Comparison of ENCODE assay signal across 10 cellular contexts in the genomic region with DNA sequence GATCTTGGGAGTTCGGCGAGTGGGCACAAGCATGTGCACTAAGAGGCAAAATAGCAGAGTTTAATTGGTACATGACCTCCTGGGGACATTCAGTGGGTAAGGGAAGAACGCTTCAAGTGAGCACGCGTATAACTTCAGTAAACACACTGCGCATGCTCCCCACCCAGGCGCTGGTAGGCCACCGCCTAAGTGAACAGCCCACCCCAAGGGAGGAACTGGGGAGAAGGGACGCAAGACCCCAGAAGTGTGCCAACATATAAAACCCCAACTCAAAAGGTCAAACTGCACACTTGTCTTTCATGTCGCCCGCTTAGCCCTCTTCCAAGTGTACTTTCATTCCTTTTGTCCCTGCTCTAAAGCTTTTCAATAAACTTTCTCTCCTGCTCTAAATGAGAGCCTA. TPM values are rescaled to one million over a fixed set of nuclear protein-coding genes. Genes with fewer than 3 reads are reported as not detected.
DNase-seq lines count a peak whose midpoint lies in the region; ATAC-seq and TF ChIP-seq lines count a peak whose summit lies in the region.
"Had no signal": no experiment of that assay in that cellular context is flagged by ENCODE, and none has a peak within 500 bp of the region (broad histone marks: within the 10 kb centered on the region; RNA-seq: fewer than 3 reads in every experiment).

No MANE protein-coding gene starts in this region.

- no peaks in the 10 kb centered on the region for H3K27me3 Mint-ChIP-seq in activated B cell treated with CpG ODN at 0.5 μM for 24 hours

- H3K4me3 ChIP-seq in fibroblast of pulmonary artery (replicated peaks; ENCODE audit: low read depth, low read length) (no peak overlapping the region), PC-3 (ENCODE audit: low read length) (no peak overlapping the region)

- H4K20me1 ChIP-seq in PC-3 (ENCODE audit: low read length): no peaks in the 10 kb centered on the region

- no peaks in the 10 kb centered on the region for H3K36me3 Mint-ChIP-seq in activated B cell treated with CpG ODN at 0.5 μM for 24 hours (ENCODE audit: low read depth)

- no peaks in the 10 kb centered on the region for H3K9me3 Mint-ChIP-seq in activated B cell treated with CpG ODN at 0.5 μM for 24 hours

- no peaks in the 10 kb centered on the region for H3K9me2 ChIP-seq in PC-3 (replicated peaks; ENCODE audit: low read length)

- H3K27ac Mint-ChIP-seq in activated B cell treated with CpG ODN at 0.5 μM for 24 hours: no peak overlapping the region

- TF ChIP-seq CTCF in activated B cell treated with CpG ODN at 0.5 μM for 24 hours (IDR thresholded peaks at IDR 0.05) (no peak), fibroblast of pulmonary artery (IDR thresholded peaks at IDR 0.05; ENCODE audit: low read length, missing control alignments) (no peak), PC-3 (conservative IDR thresholded peaks at IDR 0.05; ENCODE audit: low read depth, low read length) (no peak), RWPE1 (conservative IDR thresholded peaks at IDR 0.05; ENCODE audit: low read depth) (no peak)

- H3K36me3 ChIP-seq in PC-3 (ENCODE audit: low read depth, low read length): no peaks in the 10 kb centered on the region
- H3K36me3 ChIP-seq: WERI-Rb-1 had no signal

- no peak overlapping the region for H3K9ac ChIP-seq in PC-3 (ENCODE audit: low read length)

- H3K79me2 ChIP-seq in PC-3 (ENCODE audit: low read length): no peaks in the 10 kb centered on the region

- DNase-seq in DMS53 (lab: John Stamatoyannopoulos, UW) (peak; percentile 89), activated B cell treated with CpG ODN at 0.5 μM for 24 hours (no peak), fibroblast of pulmonary artery (ENCODE audit: low read depth) (peak; percentile 57), renal cortical epithelial cell (ENCODE audit: low read depth) (peak; percentile 22), ACHN (no peak), PC-3 (no peak), RWPE1 (ENCODE audit: low spot score) (no peak)
- DNase-seq in activated CD4-positive, alpha-beta T cell treated with anti-CD3 and anti-CD28 coated beads for 1 hour: no peak
- DNase-seq: NCI-H2107, WERI-Rb-1 had no signal

- peak overlapping the region; percentile 35 for H3K4me3 Mint-ChIP-seq in activated B cell treated with CpG ODN at 0.5 μM for 24 hours

- H3K4me1 ChIP-seq in PC-3 (ENCODE audit: insufficient read depth, low read length): peaks cover 3% of the 10 kb centered on the region; the same call in 1 of the 2 replicates

- CTCF ChIA-PET in activated B cell treated with CpG ODN at 0.5 μM for 24 hours (lab: Charles Lee) (interaction anchor here (2.2 kb wide), 1 partner anchor 9 kb away, joined by 4 read pairs; no protein-coding TSS in a partner anchor), PC-3 (lab: Charles Lee) (no interaction called here), RWPE1 (lab: Yijun Ruan, JAX) (interaction anchor here (0.6 kb wide), 1 partner anchor 887 kb away, joined by 6 read pairs; no protein-coding TSS in a partner anchor)

- no peak overlapping the region for H3K27ac ChIP-seq in PC-3 (ENCODE audit: low read length)
- no peak overlapping the region for H3K27ac ChIP-seq in RWPE1
- H3K27ac ChIP-seq: WERI-Rb-1 had no signal

- no peaks in the 10 kb centered on the region for H3K4me1 Mint-ChIP-seq in activated B cell treated with CpG ODN at 0.5 μM for 24 hours

- no peaks in the 10 kb centered on the region for H3K9me3 ChIP-seq in PC-3 (ENCODE audit: low read length)

- intact Hi-C loops in activated B cell treated with CpG ODN at 0.5 μM for 24 hours (cut with micrococcal nuclease) (no loop called here), PC-3 (cut with micrococcal nuclease) (no loop called here)

- H3F3A ChIP-seq in PC-3 (ENCODE audit: low read length, unreplicated experiment): no peaks in the 10 kb centered on the region

- POLR2A ChIA-PET in activated B cell treated with CpG ODN at 0.5 μM for 24 hours (lab: Charles Lee) (no interaction called here), PC-3 (lab: Charles Lee; ENCODE audit: unreplicated experiment) (no interaction called here), RWPE1 (lab: Yijun Ruan, JAX; ENCODE audit: low non-redundant PET) (interaction anchor here (0.5 kb wide), 1 partner anchor 48 kb away, joined by 5 read pairs; no protein-coding TSS in a partner anchor)

- no peaks in the 10 kb centered on the region for H3K27me3 ChIP-seq in PC-3 (ENCODE audit: low read length)

- in situ Hi-C loops in ACHN (cut with HindIII; ENCODE audit: low pct_ligation_motif_present, low pct_unique_long_range_greater_than_20kb, low sequenced_read_pairs): no loop called here

- no peak overlapping the region for H2AFZ ChIP-seq in PC-3 (ENCODE audit: low read length)

- no TSS peak for BruUV-seq in PC-3 (replicated peaks; lab: Mats Ljungman, UMichigan)

- H3K4me2 ChIP-seq in PC-3 (ENCODE audit: low read length): no peak overlapping the region

- ATAC-seq in activated B cell treated with CpG ODN at 0.5 μM for 24 hours (ENCODE audit: low read depth): peak; percentile 52
- ATAC-seq in PC-3: no peak

RNA-seq across cellular contexts. Expression of gene NTN5, which starts 10.5 kb away (rescaled TPM):
- 0.54 and 0.71 TPM in 2 replicates for total RNA-seq in activated B cell treated with CpG ODN at 0.5 μM for 24 hours
- total RNA-seq in renal cortical epithelial cell: 0.40 TPM in 1 of 2 replicates, not detected in the other
- total RNA-seq in PC-3 (2014; rRNA removed): 0.18 and 0.81 TPM in 2 replicates

RNA-seq across cellular contexts. Expression of gene FUT2, which starts 12.4 kb away (rescaled TPM):
- total RNA-seq in activated B cell treated with CpG ODN at 0.5 μM for 24 hours (not detected in 2 replicates), renal cortical epithelial cell (0.25 and 1.9 TPM in 2 replicates), PC-3 (2014; rRNA removed) (0.69 TPM in 1 of 2 replicates, not detected in the other)

RNA-seq across cellular contexts. Expression of gene MAMSTR, which starts 36.2 kb away (rescaled TPM):
- 0.37 and 0.78 TPM in 2 replicates for total RNA-seq in activated B cell treated with CpG ODN at 0.5 μM for 24 hours
- total RNA-seq in renal cortical epithelial cell: 0.25 and 0.87 TPM in 2 replicates
- total RNA-seq in PC-3 (2014; rRNA removed): 0.18 and 0.40 TPM in 2 replicates

RNA-seq across cellular contexts. Expression of gene CA11, which starts 37.4 kb away (rescaled TPM):
- total RNA-seq in activated B cell treated with CpG ODN at 0.5 μM for 24 hours (9.5 and 10.3 TPM in 2 replicates), renal cortical epithelial cell (0.35 and 3.3 TPM in 2 replicates), PC-3 (2014; rRNA removed) (0.63 and 4.1 TPM in 2 replicates)

RNA-seq across cellular contexts. Expression of gene DBP, which starts 46.2 kb away (rescaled TPM):
- 8.7 and 9.2 TPM in 2 replicates for total RNA-seq in activated B cell treated with CpG ODN at 0.5 μM for 24 hours
- total RNA-seq in renal cortical epithelial cell: 0.52 and 2.3 TPM in 2 replicates
- 9.0 and 12.2 TPM in 2 replicates for total RNA-seq in PC-3 (2014; rRNA removed)

Comparison
In these comparisons a context has a peak if more than half of its experiments do, and no peak if none do; other contexts are left out.
1. DNase-seq: peak in DMS53 (single experiment), fibroblast of pulmonary artery (single experiment) and renal cortical epithelial cell (single experiment); none in activated B cell treated with CpG ODN at 0.5 μM for 24 hours (single experiment), ACHN (single experiment), PC-3 (single experiment), RWPE1 (single experiment) and activated CD4-positive, alpha-beta T cell treated with anti-CD3 and anti-CD28 coated beads for 1 hour (single experiment).